Comparison of ENCODE assay signal across 17 cellular contexts in genomic region chr10:15451137-15452094, GRCh38.
"Had no signal": no experiment of that assay in that cellular context is flagged by ENCODE, and none has a peak within 500 bp of the region (broad histone marks: within the 10 kb centered on the region; RNA-seq: fewer than 3 reads in every experiment).

No MANE protein-coding gene starts in this region.

- H3K27me3 ChIP-seq: right lobe of liver had no signal

- H3K27ac Mint-ChIP-seq: activated CD8-positive, alpha-beta T cell treated with anti-CD3 and anti-CD28 coated beads for 36 hours; activated naive CD4-positive, alpha-beta T cell treated with anti-CD3 and anti-CD28 coated beads, Interleukin-2, amount 50 U/mL, for 72 hours; WTC11 had no signal

- H3K4me1 ChIP-seq: esophagus squamous epithelium, prostate gland, right lobe of liver had no signal

- H3K4me2 ChIP-seq: smooth muscle cell had no signal

- H3K27ac ChIP-seq: esophagus squamous epithelium, prostate gland, right lobe of liver had no signal

- H3K4me3 Mint-ChIP-seq: activated CD8-positive, alpha-beta T cell treated with anti-CD3 and anti-CD28 coated beads for 36 hours; activated T-cell treated with anti-CD3 and anti-CD28 coated beads, Interleukin-2, amount 50 U/mL, for 4 hours; WTC11 had no signal

- ATAC-seq: activated CD8-positive, alpha-beta T cell treated with anti-CD3 and anti-CD28 coated beads for 36 hours; activated naive CD4-positive, alpha-beta T cell treated with anti-CD3 and anti-CD28 coated beads, Interleukin-2, amount 50 U/mL, for 72 hours; activated T-cell treated with anti-CD3 and anti-CD28 coated beads, Interleukin-2, amount 50 U/mL, for 4 hours; right lobe of liver; WTC11 had no signal

- H3K9me3 Mint-ChIP-seq: activated CD8-positive, alpha-beta T cell treated with anti-CD3 and anti-CD28 coated beads for 36 hours; activated naive CD4-positive, alpha-beta T cell treated with anti-CD3 and anti-CD28 coated beads, Interleukin-2, amount 50 U/mL, for 72 hours; activated T-cell treated with anti-CD3 and anti-CD28 coated beads, Interleukin-2, amount 50 U/mL, for 4 hours; WTC11 had no signal

- H3K4me3 ChIP-seq: esophagus squamous epithelium, prostate gland, right lobe of liver, smooth muscle cell had no signal

- DNase-seq: activated CD4-positive, alpha-beta T cell treated with anti-CD3 and anti-CD28 coated beads for 48 hours; activated CD8-positive, alpha-beta T cell treated with anti-CD3 and anti-CD28 coated beads for 36 hours; activated gamma-delta T cell; activated T-cell treated with anti-CD3 and anti-CD28 coated beads, Interleukin-2, amount 50 U/mL, for 4 hours; esophagus squamous epithelium; hypothalamus; kidney glomerular epithelial cell; right lobe of liver; stimulated activated CD4-positive, alpha-beta T cell treated with anti-CD3 and anti-CD28 coated beads, Interleukin-4, amount 100 ng/mL, for 4 hours; stimulated activated CD8-positive, alpha-beta memory T cell treated with anti-CD3 and anti-CD28 coated beads, Interleukin-4, amount 100 ng/mL, for 48 hours; stimulated activated naive CD4-positive, alpha-beta T cell treated with Interleukin-2 at 50 U/mL for 16 hours; T-helper 9 cell; trophoblast cell had no signal

- H3K36me3 Mint-ChIP-seq: activated naive CD4-positive, alpha-beta T cell treated with anti-CD3 and anti-CD28 coated beads, Interleukin-2, amount 50 U/mL, for 72 hours; WTC11 had no signal

- H3K36me3 ChIP-seq: esophagus squamous epithelium, prostate gland, right lobe of liver had no signal
